9 cellular contexts compared by ENCODE assay signal in genomic region chr15:39583586-39584265, GRCh38. TPM values are rescaled to one million over a fixed set of nuclear protein-coding genes. Genes with fewer than 3 reads are reported as not detected.
DNase-seq lines count a peak whose midpoint lies in the region; ATAC-seq, FAIRE-seq and TF ChIP-seq lines count a peak whose summit lies in the region.
"Had no signal": no experiment of that assay in that cellular context is flagged by ENCODE, and none has a peak within 500 bp of the region (broad histone marks: within the 10 kb centered on the region; RNA-seq: fewer than 3 reads in every experiment).

No MANE protein-coding gene starts in this region.

- DNase-seq in CD14-positive monocyte (ENCODE audit: low spot score) = no peak
- DNase-seq in Jurkat, Clone E6-1 (ENCODE audit: low read depth, low spot score) = peak; percentile 21
- peak; percentile 39 for DNase-seq in bronchial epithelial cell (ENCODE audit: low read depth)
- no peak for DNase-seq in neural crest cell (ENCODE audit: low read depth, low spot score)
- DNase-seq in SK-N-DZ (ENCODE audit: low spot score) = no peak
- DNase-seq in SIG-M5 treated with dmso at 0.1 percent for 504 hours (lab: John Stamatoyannopoulos, UW; ENCODE audit: unreplicated experiment) = no peak
- no peak for DNase-seq in UCSD-AML1 (lab: John Stamatoyannopoulos, UW; ENCODE audit: unreplicated experiment)
- DNase-seq: activated naive CD8-positive, alpha-beta T cell treated with anti-CD3 and anti-CD28 coated beads, Interleukin-2, amount 10 ng/mL, durations not matched to agents 7 days and 5 days had no signal

- TF ChIP-seq CTCF in CD14-positive monocyte (IDR thresholded peaks at IDR 0.05) (peak; percentile 32), bronchial epithelial cell (IDR thresholded peaks at IDR 0.05; ENCODE audit: insufficient read depth, low read length, severe bottlenecking) (peak; percentile 47), neural crest cell (conservative IDR thresholded peaks at IDR 0.05) (peak; percentile 39)

- H3K27me3 ChIP-seq in bronchial epithelial cell (ENCODE audit: control insufficient read depth, insufficient read depth, low read length) = no peaks in the 10 kb centered on the region

- intact Hi-C loops in CD14-positive monocyte (cut with micrococcal nuclease) = loop anchor here (5.0 to 10.0 kb wide), 6 partner anchors 171 to 456 kb away; no protein-coding TSS in a partner anchor

- H3K36me3 ChIP-seq in bronchial epithelial cell (ENCODE audit: control insufficient read depth, insufficient read depth, low read length) = peaks cover 40% of the 10 kb centered on the region

- peaks cover 17 to 43% (median 36%) of the 10 kb centered on the region in 3 donors for H3K27me3 Mint-ChIP-seq in CD14-positive monocyte (ENCODE audit: low read depth in 3 of 3)
- peaks cover 23% of the 10 kb centered on the region for H3K27me3 Mint-ChIP-seq in neural crest cell (ENCODE audit: low read depth)

- peaks cover 42% of the 10 kb centered on the region for H3K4me1 Mint-ChIP-seq in CD14-positive monocyte
- peaks cover 34% of the 10 kb centered on the region for H3K4me1 Mint-ChIP-seq in neural crest cell

- no peak overlapping the region for H3K4me3 ChIP-seq in Jurkat, Clone E6-1 (ENCODE audit: low read length)
- H3K4me3 ChIP-seq in bronchial epithelial cell (ENCODE audit: low read depth, low read length) = no peak overlapping the region

- no peak for FAIRE-seq in bronchial epithelial cell (lab: Jason Lieb, UNC)

- H3K36me3 Mint-ChIP-seq in CD14-positive monocyte = peaks cover 75 to 80% of the 10 kb centered on the region in 2 donors
- H3K36me3 Mint-ChIP-seq in neural crest cell (ENCODE audit: low read depth) = peaks cover 5% of the 10 kb centered on the region
- H3K36me3 Mint-ChIP-seq: activated naive CD8-positive, alpha-beta T cell treated with anti-CD3 and anti-CD28 coated beads, Interleukin-2, amount 10 ng/mL, durations not matched to agents 7 days and 5 days had no signal

- peak overlapping the region; percentile 46 to 98 for H3K4me3 Mint-ChIP-seq in CD14-positive monocyte
- peak overlapping the region; percentile 62 for H3K4me3 Mint-ChIP-seq in neural crest cell
- H3K4me3 Mint-ChIP-seq: activated naive CD8-positive, alpha-beta T cell treated with anti-CD3 and anti-CD28 coated beads, Interleukin-2, amount 10 ng/mL, durations not matched to agents 7 days and 5 days had no signal

- H3K9me3 Mint-ChIP-seq in CD14-positive monocyte (peaks cover 0 to 5% (median 2%) of the 10 kb centered on the region in 7 donors), neural crest cell (no peaks in the 10 kb centered on the region)
- H3K9me3 Mint-ChIP-seq: activated naive CD8-positive, alpha-beta T cell treated with anti-CD3 and anti-CD28 coated beads, Interleukin-2, amount 10 ng/mL, durations not matched to agents 7 days and 5 days had no signal

- ATAC-seq in GM21515 (IDR thresholded peaks at IDR 0.05; ENCODE audit: unreplicated experiment) = no peak

- H3K27ac Mint-ChIP-seq in CD14-positive monocyte (no peak overlapping the region), neural crest cell (ENCODE audit: unreplicated experiment) (peak overlapping the region; percentile 76)
- H3K27ac Mint-ChIP-seq: activated naive CD8-positive, alpha-beta T cell treated with anti-CD3 and anti-CD28 coated beads, Interleukin-2, amount 10 ng/mL, durations not matched to agents 7 days and 5 days had no signal

RNA-seq across cellular contexts. Expression of gene THBS1, which starts 2.8 kb away (rescaled TPM):
- 10 to 100 TPM in 1 of 2 donors, under 1 TPM in 1; 0.52 to 55.4 TPM for polyA plus RNA-seq in CD14-positive monocyte
- 0.69 TPM for polyA plus RNA-seq in Jurkat, Clone E6-1 (2012; ENCODE audit: insufficient read depth, insufficient read length)
- total RNA-seq in bronchial epithelial cell = 37.8 and 162 TPM in 2 replicates
- total RNA-seq in neural crest cell = 17.3 and 20.7 TPM in 2 replicates
- polyA plus RNA-seq in SK-N-DZ (2014; cell fraction: cytosol; rRNA removed) = 0.24 TPM in 1 of 2 replicates, not detected in the other
- not detected in 2 replicates for polyA plus RNA-seq in SK-N-DZ (2014; cell fraction: nucleus; rRNA removed)

Comparison
In these comparisons a context has a peak if more than half of its experiments do, and no peak if none do; other contexts are left out.
1. DNase-seq: peak in Jurkat, Clone E6-1 (single experiment) and bronchial epithelial cell (single experiment); none in CD14-positive monocyte (single experiment), neural crest cell (single experiment), SK-N-DZ (single experiment), SIG-M5 treated with dmso at 0.1 percent for 504 hours (single experiment) and UCSD-AML1 (single experiment).
2. Peak in every context shown above with its lines, with median percentiles within 50 percentile points of each other: CTCF ChIP-seq.